In genomic region chr17:27895940-27896535, GRCh38 we compare ENCODE assay signal across 18 cellular contexts. TPM values are rescaled to one million over a fixed set of nuclear protein-coding genes. Genes with fewer than 3 reads are reported as not detected.
DNase-seq lines count a peak whose midpoint lies in the region; ATAC-seq, FAIRE-seq and TF ChIP-seq lines count a peak whose summit lies in the region.
"Had no signal": no experiment of that assay in that cellular context is flagged by ENCODE, and none has a peak within 500 bp of the region (broad histone marks: within the 10 kb centered on the region; RNA-seq: fewer than 3 reads in every experiment).

No MANE protein-coding gene starts in this region.

- H3K79me2 ChIP-seq in GM12878 (ENCODE audit: control insufficient read depth, insufficient read depth, low read length), result 0 out of 2 replicates have a peak, but pooled peaks cover 1% of the 10 kb centered on the region

- TF ChIP-seq EP300 in GM12878 (IDR thresholded peaks at IDR 0.05; ENCODE audit: borderline replicate concordance in 1 of 2, control insufficient read depth in 1 of 2, low read depth in 2 of 2, low read length in 2 of 2), result no peak

- no peak for FAIRE-seq in GM12878 (lab: Jason Lieb, UNC)
- FAIRE-seq: A204.1 had no signal

- H3K4me3 ChIP-seq in GM12878 (no peak overlapping the region), coronary artery (no peak overlapping the region)
- H3K4me3 ChIP-seq: GM23248 had no signal

- RAD21 ChIA-PET in GM12878 (lab: Charles Lee; ENCODE audit: unreplicated experiment), result interaction anchor here (1.4 kb wide), 1 partner anchor 37 kb away, joined by 3 read pairs; no protein-coding TSS in a partner anchor

- TF ChIP-seq RAD21 in GM12878 (IDR thresholded peaks at IDR 0.05; ENCODE audit: insufficient read depth, low read depth, low read length), result no peak

- no peak for TF ChIP-seq POLR2A in GM12878 (IDR thresholded peaks at IDR 0.05; ENCODE audit: low read depth, low read length)

- no peaks in the 10 kb centered on the region for H3K4me1 ChIP-seq in GM12878 (ENCODE audit: control insufficient read depth, insufficient read depth, low read length)
- H3K4me1 ChIP-seq: BE2C had no signal

- no peak for TF ChIP-seq CTCF in GM12878 (IDR thresholded peaks at IDR 0.05 in 2 of 3, conservative IDR thresholded peaks at IDR 0.05 in 1 of 3; ENCODE audit: control insufficient read depth in 2 of 3, extremely low read depth in 1 of 3, insufficient read depth in 1 of 3, low read depth in 3 of 3, low read length in 3 of 3)
- TF ChIP-seq CTCF in glutamatergic neuron (IDR thresholded peaks at IDR 0.05; ENCODE audit: partially characterized antibody, unreplicated experiment), result no peak
- TF ChIP-seq CTCF in coronary artery (IDR thresholded peaks at IDR 0.05), result no peak
- no peak for TF ChIP-seq CTCF in RWPE1 (conservative IDR thresholded peaks at IDR 0.05; ENCODE audit: low read depth)

- peak overlapping the region; percentile 75 for H3K27ac Mint-ChIP-seq in glutamatergic neuron (ENCODE audit: unreplicated experiment)
- H3K27ac Mint-ChIP-seq: CD4-positive, alpha-beta memory T cell had no signal

- SMC1A ChIA-PET in GM12878 (lab: Charles Lee; ENCODE audit: uncharacterized antibody, unreplicated experiment), result interaction anchor here (4.5 to 18.8 kb wide), 2 partner anchors 44 to 86 kb away, joined by 21 to 457 read pairs; no protein-coding TSS in a partner anchor

- peaks cover 5% of the 10 kb centered on the region for H3K27me3 Mint-ChIP-seq in glutamatergic neuron (ENCODE audit: unreplicated experiment)

- peak; percentile 3 for DNase-seq in HCEC 1CT
- DNase-seq in GM12878 (ENCODE audit: low read depth, low spot score), result no peak
- no peak for DNase-seq in glutamatergic neuron
- DNase-seq in substantia nigra (lab: John Stamatoyannopoulos, UW), result no peak
- no peak for DNase-seq in NCI-H1092 treated with DMSO at 0.1 percent for 48 hours (lab: John Stamatoyannopoulos, UW)
- DNase-seq in coronary artery (ENCODE audit: low spot score), result no peak
- no peak for DNase-seq in RWPE1 (ENCODE audit: low spot score)
- DNase-seq: BE2C; CD4-positive, alpha-beta memory T cell; COR-L47; DMS53; GF-D8; GM23248; H7 had no signal

- in situ Hi-C loops in GM12878 (cut with MboI), result no loop called here

- no peaks in the 10 kb centered on the region for H4K20me1 ChIP-seq in GM12878 (ENCODE audit: control insufficient read depth, insufficient read depth)

- H3K27ac ChIP-seq in GM12878 (ENCODE audit: control insufficient read depth, insufficient read depth), result no peak overlapping the region
- peak overlapping the region; percentile 73 for H3K27ac ChIP-seq in substantia nigra (ENCODE audit: low read depth, low read length, poor library complexity, severe bottlenecking)
- no peak overlapping the region for H3K27ac ChIP-seq in coronary artery
- H3K27ac ChIP-seq in RWPE1, result no peak overlapping the region
- H3K27ac ChIP-seq: C4-2B, GM23248 had no signal

- ATAC-seq in GM12878 (no peak), HG03521 (IDR thresholded peaks at IDR 0.05; ENCODE audit: unreplicated experiment) (no peak)

- H3K9ac ChIP-seq in GM12878 (ENCODE audit: control insufficient read depth, insufficient read depth, low read length), result no peak overlapping the region
- H3K9ac ChIP-seq: GM23248 had no signal

- H3K36me3 ChIP-seq in GM12878 (ENCODE audit: control insufficient read depth in 2 of 2, insufficient read depth in 2 of 2, low read length in 1 of 2), result no peaks in the 10 kb centered on the region
- H3K36me3 ChIP-seq: BE2C had no signal

- no peaks in the 10 kb centered on the region for H3K36me3 Mint-ChIP-seq in glutamatergic neuron (ENCODE audit: unreplicated experiment)
- H3K36me3 Mint-ChIP-seq: CD4-positive, alpha-beta memory T cell; IgD-negative memory B cell had no signal

- CTCF ChIA-PET in GM12878 (lab: Yijun Ruan, JAX), result interaction anchor here (4.9 to 5.9 kb wide), 2 partner anchors 14 to 89 kb away, joined by 75 to 151 read pairs; no protein-coding TSS in a partner anchor
- CTCF ChIA-PET in RWPE1 (lab: Yijun Ruan, JAX), result no interaction called here

- WGBS in GM12878 (ENCODE audit: insufficient coverage, insufficient replicate concordance, low lambda C conversion rate, missing lambda C conversion rate), result 88% methylated on average over 1 of the region's 1 CpG

- peaks cover 1% of the 10 kb centered on the region for H3K9me3 Mint-ChIP-seq in glutamatergic neuron (ENCODE audit: unreplicated experiment)
- H3K9me3 Mint-ChIP-seq: IgD-negative memory B cell had no signal

- POLR2A ChIA-PET in GM12878 (lab: Charles Lee), result no interaction called here
- POLR2A ChIA-PET in RWPE1 (lab: Yijun Ruan, JAX; ENCODE audit: low non-redundant PET), result no interaction called here

- H3K4me2 ChIP-seq in GM12878 (ENCODE audit: control insufficient read depth, insufficient read depth), result no peak overlapping the region

- H2AFZ ChIP-seq in GM12878 (ENCODE audit: control insufficient read depth, low read depth, low read length), result no peak overlapping the region
- H2AFZ ChIP-seq: GM23248 had no signal

- peak overlapping the region; percentile 59 for H3K4me3 Mint-ChIP-seq in glutamatergic neuron (ENCODE audit: unreplicated experiment)
- H3K4me3 Mint-ChIP-seq: CD4-positive, alpha-beta memory T cell had no signal

- H3K4me1 Mint-ChIP-seq in glutamatergic neuron (ENCODE audit: low read depth, unreplicated experiment), result peaks cover 23% of the 10 kb centered on the region

- no TSS peak for BruUV-seq in GM12878 (replicated peaks; lab: Mats Ljungman, UMichigan)

- H3K27me3 ChIP-seq in GM12878 (replicated peaks in 1 of 2; ENCODE audit: control insufficient read depth in 2 of 2, insufficient read depth in 2 of 2, low read length in 1 of 2), result no peaks in the 10 kb centered on the region
- H3K27me3 ChIP-seq: BE2C had no signal

- intact Hi-C loops in GM12878 (cut with micrococcal nuclease; ENCODE audit: unreplicated experiment), result no loop called here

- H3K9me3 ChIP-seq in GM12878 (replicated peaks; ENCODE audit: control insufficient read depth, insufficient read depth, low read length), result no peaks in the 10 kb centered on the region
- H3K9me3 ChIP-seq: BE2C had no signal

TF ChIP-seq in GM12878, 131 proteins besides CTCF, POLR2A, EP300 and RAD21 (continues in another document):
- TF ChIP-seq IKZF2 (IDR thresholded peaks at IDR 0.05) (no peak), REST (IDR thresholded peaks at IDR 0.05; ENCODE audit: low read depth, low read length) (no peak)

RNA-seq across cellular contexts. Expression of gene LYRM9, which starts 2.9 kb away (rescaled TPM):
- 19.2 and 21.6 TPM in 2 replicates for total RNA-seq in GM12878 (2013; cell fraction: nucleolus; rRNA removed)
- total RNA-seq in GM12878 (2014; rRNA removed) (5.7 and 6.4 TPM in 2 replicates), GM12878 (2014; rRNA removed; fragmentation: Illumina TruSeq; extraction: Trizol) (3.5 and 3.8 TPM in 2 replicates), GM12878 (2021) (4.7 and 5.8 TPM in 2 replicates), glutamatergic neuron (ENCODE audit: unreplicated experiment) (10.6 TPM)
- 9.0 TPM for polyA plus RNA-seq in GM12878 (2011; ENCODE audit: low read depth)
- polyA plus RNA-seq in GM12878 (2011; rRNA removed) (3.3 and 3.5 TPM in 2 replicates), GM12878 (2014; fragmentation: Illumina TruSeq; extraction: Trizol) (4.6 and 4.9 TPM in 2 replicates), GM12878 (2014; fragmentation: Nextera tagmentation; extraction: Ambion mirVana) (1 to 10 TPM; 1.8 to 2.7 TPM), GM12878 (2014; rRNA removed) (6.1 and 8.3 TPM in 2 replicates), GM12878 (2016; fragmentation: Nextera tagmentation; extraction: Ambion mirVana) (1 to 10 TPM; 4.6 to 6.7 TPM)
- 3.5 and 4.3 TPM in 2 replicates for polyA plus RNA-seq in GM12878 (2011; cell fraction: cytosol; rRNA removed)
- 7.5 TPM in 2 replicates for polyA plus RNA-seq in GM12878 (2011; cell fraction: nucleus; rRNA removed)
- 10.0 and 12.0 TPM in 2 replicates for polyA plus RNA-seq in GM12878 (2012)
- polyA minus RNA-seq in GM12878 (2011; rRNA and poly(A)+ RNA removed), result 2.4 and 4.1 TPM in 2 replicates
- 1.3 and 1.6 TPM in 2 replicates for polyA minus RNA-seq in GM12878 (2011; cell fraction: cytosol; rRNA and poly(A)+ RNA removed)
- polyA minus RNA-seq in GM12878 (2011; cell fraction: nucleus; rRNA and poly(A)+ RNA removed), result 2.4 and 4.3 TPM in 2 replicates
